1 cellular context compared by ENCODE assay signal in genomic region chr1:153945131-153945794, GRCh38.
A peak's percentile ranks its signal among the peaks of the same experiment; 100 is the strongest.
TF ChIP-seq lines count a peak whose summit lies in the region.

No MANE protein-coding gene starts in this region.

TF ChIP-seq in HepG2, 621 proteins besides CTCF, POLR2A, EP300 and RAD21:
- TF ChIP-seq ZNF513 (CRISPR knock-in tag; conservative IDR thresholded peaks at IDR 0.05) (no peak), ZNF383 (CRISPR knock-in tag; IDR thresholded peaks at IDR 0.05; ENCODE audit: borderline replicate concordance) (no peak), MXI1 (IDR thresholded peaks at IDR 0.05; ENCODE audit: borderline replicate concordance, low read depth, low read length) (no peak), ATF7-NPFF (CRISPR knock-in tag; IDR thresholded peaks at IDR 0.05; ENCODE audit: low read depth) (0 out of 2 replicates have a peak, but pooled peaks have one; percentile 16), ZNF407 (CRISPR knock-in tag; IDR thresholded peaks at IDR 0.05; ENCODE audit: not compliant biosample characterization) (peak; percentile 44), MTERF4 (CRISPR knock-in tag; IDR thresholded peaks at IDR 0.05) (0 out of 2 replicates have a peak, but pooled peaks have one; percentile 34), ZNF317 (CRISPR knock-in tag; IDR thresholded peaks at IDR 0.05) (0 out of 2 replicates have a peak, but pooled peaks have one; percentile 55), ZBTB33 (CRISPR knock-in tag; IDR thresholded peaks at IDR 0.05) (peak; percentile 75), ZSCAN31 (CRISPR knock-in tag; IDR thresholded peaks at IDR 0.05; ENCODE audit: low read depth) (no peak), FOXP4 (CRISPR knock-in tag; IDR thresholded peaks at IDR 0.05) (no peak), KDM3A (CRISPR knock-in tag; IDR thresholded peaks at IDR 0.05; ENCODE audit: low read depth) (no peak), ZNF646 (CRISPR knock-in tag; IDR thresholded peaks at IDR 0.05) (peak; percentile 83; the same call in 1 of the 2 replicates), ZNF180 (CRISPR knock-in tag; IDR thresholded peaks at IDR 0.05; ENCODE audit: borderline replicate concordance, low read depth) (no peak), TFE3 (CRISPR knock-in tag; IDR thresholded peaks at IDR 0.05) (no peak), ZNF724P (CRISPR knock-in tag; IDR thresholded peaks at IDR 0.05; ENCODE audit: borderline replicate concordance) (no peak), BRD4 (CRISPR knock-in tag; IDR thresholded peaks at IDR 0.05) (no peak), ZNF251 (CRISPR knock-in tag; IDR thresholded peaks at IDR 0.05) (no peak), ZNF777 (CRISPR knock-in tag; IDR thresholded peaks at IDR 0.05) (no peak)
